Comparison of ENCODE assay signal across 14 cellular contexts in the genomic region with DNA sequence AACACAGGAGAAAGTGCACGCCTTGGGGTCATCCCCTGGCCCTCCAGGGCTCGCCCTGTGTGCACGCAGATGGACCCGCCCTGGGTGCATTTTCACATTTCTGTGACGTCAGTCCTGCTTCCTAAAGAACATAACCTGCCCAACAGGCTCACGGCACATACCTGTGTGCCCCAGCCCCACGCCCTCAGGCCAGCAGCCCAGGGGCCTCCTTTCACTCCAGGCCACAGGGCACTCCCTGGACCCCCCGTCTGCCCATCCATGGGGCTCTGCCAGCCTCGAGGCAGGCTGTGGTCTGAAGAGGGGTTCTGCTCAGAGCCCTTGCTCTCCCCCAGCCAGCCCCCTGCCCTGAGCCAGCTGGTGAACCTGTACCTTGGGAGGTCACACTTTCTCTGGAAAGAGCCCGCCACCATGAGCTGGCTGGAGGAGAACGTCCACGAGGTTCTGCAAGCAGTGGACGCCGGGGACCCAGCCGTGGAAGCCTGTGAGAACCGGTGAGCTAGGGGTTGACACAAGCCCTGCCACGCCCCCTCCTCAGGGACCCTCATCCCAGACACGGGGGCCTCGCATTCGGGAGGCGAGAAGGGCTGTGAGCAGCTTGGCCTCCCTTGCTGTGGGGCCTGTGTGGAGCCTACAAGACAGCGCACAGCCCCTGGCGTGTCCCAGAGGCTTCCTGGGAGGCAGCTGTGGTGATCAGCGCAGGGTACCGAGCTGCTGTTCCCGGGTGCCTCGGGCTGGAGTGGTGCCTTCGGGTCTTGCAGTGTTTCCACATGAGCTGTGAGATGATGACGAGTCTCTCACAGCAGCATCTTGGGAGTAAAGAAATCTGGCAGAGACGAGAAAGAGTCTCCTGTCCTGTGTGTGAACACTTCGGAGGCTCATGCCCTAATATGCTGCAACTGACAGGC. TPM values are rescaled to one million over a fixed set of nuclear protein-coding genes. Genes with fewer than 3 reads are reported as not detected.
DNase-seq lines count a peak whose midpoint lies in the region; ATAC-seq and TF ChIP-seq lines count a peak whose summit lies in the region.
"Had no signal": no experiment of that assay in that cellular context is flagged by ENCODE, and none has a peak within 500 bp of the region (broad histone marks: within the 10 kb centered on the region; RNA-seq: fewer than 3 reads in every experiment).

No MANE protein-coding gene starts in this region.

- H3K27me3 ChIP-seq in upper lobe of right lung: no peaks in the 10 kb centered on the region
- H3K27me3 ChIP-seq: body of pancreas had no signal

- peak; percentile 6 for ATAC-seq in upper lobe of right lung
- ATAC-seq: body of pancreas; naive thymus-derived CD8-positive, alpha-beta T cell had no signal

- H3K9me3 ChIP-seq in upper lobe of right lung: no peaks in the 10 kb centered on the region
- H3K9me3 ChIP-seq: body of pancreas had no signal

- H3K27ac ChIP-seq in upper lobe of right lung: no peak overlapping the region
- H3K27ac ChIP-seq: 22Rv1, body of pancreas had no signal

- no peak overlapping the region for H3K4me3 ChIP-seq in upper lobe of right lung
- H3K4me3 ChIP-seq: body of pancreas had no signal

- no peak for TF ChIP-seq CTCF in upper lobe of right lung (IDR thresholded peaks at IDR 0.05)

- H3K4me1 ChIP-seq in upper lobe of right lung: peaks cover 2% of the 10 kb centered on the region
- H3K4me1 ChIP-seq: body of pancreas had no signal

- intact Hi-C loops in upper lobe of right lung (cut with DNase I): no loop called here

- DNase-seq in SIG-M5 treated with dmso at 0.1 percent for 504 hours (lab: John Stamatoyannopoulos, UW; ENCODE audit: unreplicated experiment) (peak; percentile 51), SIG-M5 (lab: John Stamatoyannopoulos, UW) (no peak), foreskin melanocyte (peak; percentile 38), upper lobe of right lung (no peak), SK-N-DZ (ENCODE audit: low spot score) (no peak), SKM-1 (lab: John Stamatoyannopoulos, UW; ENCODE audit: unreplicated experiment) (no peak)
- DNase-seq: activated CD4-positive, alpha-beta T cell treated with anti-CD3 and anti-CD28 coated beads for 48 hours; body of pancreas; Calu3; hypothalamus; islet precursor cell; naive thymus-derived CD8-positive, alpha-beta T cell; NCI-H510A treated with DMSO at 0.1 percent for 48 hours had no signal

- H3K36me3 ChIP-seq in upper lobe of right lung: peaks cover 68% of the 10 kb centered on the region

RNA-seq across cellular contexts. Expression of gene MC1R, which starts 13.8 kb away (rescaled TPM):
- total RNA-seq in upper lobe of right lung: 3.6 TPM
- polyA plus RNA-seq in SK-N-DZ (2014; cell fraction: cytosol; rRNA removed): 8.5 and 8.9 TPM in 2 replicates
- 45.8 and 54.5 TPM in 2 replicates for polyA plus RNA-seq in SK-N-DZ (2014; cell fraction: nucleus; rRNA removed)

RNA-seq across cellular contexts. Expression of gene TUBB3, which starts 18.3 kb away (rescaled TPM):
- 1.5 TPM for total RNA-seq in upper lobe of right lung
- polyA plus RNA-seq in SK-N-DZ (2014; cell fraction: cytosol; rRNA removed): 1,422 and 1,715 TPM in 2 replicates
- polyA plus RNA-seq in SK-N-DZ (2014; cell fraction: nucleus; rRNA removed): 950 and 1,080 TPM in 2 replicates
- polyA plus RNA-seq: naive thymus-derived CD8-positive, alpha-beta T cell had no signal

RNA-seq across cellular contexts. Expression of gene TCF25, which starts 31.5 kb away (rescaled TPM):
- total RNA-seq in upper lobe of right lung: 162 TPM
- polyA plus RNA-seq in SK-N-DZ (2014; cell fraction: cytosol; rRNA removed): 135 and 156 TPM in 2 replicates
- polyA plus RNA-seq in SK-N-DZ (2014; cell fraction: nucleus; rRNA removed): 277 and 365 TPM in 2 replicates

RNA-seq across cellular contexts. Expression of gene DEF8, which starts 43.7 kb away (rescaled TPM):
- 70.0 TPM for total RNA-seq in upper lobe of right lung
- polyA plus RNA-seq in SK-N-DZ (2014; cell fraction: cytosol; rRNA removed): 115 and 143 TPM in 2 replicates
- polyA plus RNA-seq in SK-N-DZ (2014; cell fraction: nucleus; rRNA removed): 288 and 329 TPM in 2 replicates

Comparison
In these comparisons a context has a peak if more than half of its experiments do, and no peak if none do; other contexts are left out.
1. DNase-seq: peak in SIG-M5 treated with dmso at 0.1 percent for 504 hours (single experiment) and foreskin melanocyte (single experiment); none in SIG-M5 (single experiment), upper lobe of right lung (single experiment), SK-N-DZ (single experiment) and SKM-1 (single experiment).